16 cellular contexts compared by ENCODE assay signal in the genomic region with DNA sequence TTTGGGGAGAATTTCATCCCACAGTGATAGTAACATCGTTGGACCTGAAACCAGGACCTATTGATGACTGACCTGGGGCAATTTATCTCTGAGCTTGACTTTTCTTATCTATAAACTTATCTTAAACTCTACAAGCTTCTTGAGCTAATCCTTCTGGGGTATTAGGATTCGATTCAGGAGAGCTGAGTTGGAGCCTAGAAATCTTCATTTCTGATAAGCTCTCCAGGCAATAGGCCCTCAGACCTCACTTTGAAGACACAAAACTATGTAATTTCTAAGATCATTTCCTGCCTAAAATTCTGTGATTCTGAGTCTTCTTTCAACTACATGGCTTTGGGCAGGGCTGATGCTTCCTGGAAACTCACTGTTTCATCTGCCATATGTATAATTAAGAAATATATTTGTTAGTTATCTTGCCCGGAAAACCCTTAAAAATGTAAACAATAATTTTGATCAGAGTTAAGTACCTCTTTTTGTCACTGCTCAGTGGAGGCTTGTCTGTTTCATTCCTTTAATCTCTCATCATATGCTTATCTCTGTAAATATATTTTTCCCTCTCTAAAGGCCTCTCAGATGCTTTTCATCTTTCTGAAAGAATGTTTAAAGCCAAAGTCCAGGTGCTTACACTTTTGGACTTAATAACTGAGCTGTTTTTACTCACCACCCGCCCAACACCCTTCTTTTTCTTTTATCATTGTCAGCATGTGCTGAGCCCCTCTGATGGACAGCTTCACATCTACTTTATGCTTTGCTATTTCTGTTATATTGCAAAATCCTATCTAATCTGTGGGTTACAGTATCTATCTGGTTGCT. TPM values are rescaled to one million over a fixed set of nuclear protein-coding genes. Genes with fewer than 3 reads are reported as not detected.
A peak's percentile ranks its signal among the peaks of the same experiment; 100 is the strongest.
DNase-seq lines count a peak whose midpoint lies in the region; ATAC-seq, FAIRE-seq and TF ChIP-seq lines count a peak whose summit lies in the region.
"Had no signal": no experiment of that assay in that cellular context is flagged by ENCODE, and none has a peak within 500 bp of the region (broad histone marks: within the 10 kb centered on the region; RNA-seq: fewer than 3 reads in every experiment).

No MANE protein-coding gene starts in this region.

- H2AFZ ChIP-seq in Loucy (ENCODE audit: low read length), result no peak overlapping the region

- no peaks in the 10 kb centered on the region; the same call in 1 of the 2 replicates for H3K9me2 ChIP-seq in Loucy (replicated peaks; ENCODE audit: low read depth, low read length)

- peaks cover 20% of the 10 kb centered on the region; the same call in 2 of the 3 replicates for H3K4me1 ChIP-seq in A549
- peaks cover 53% of the 10 kb centered on the region for H3K4me1 ChIP-seq in Loucy (ENCODE audit: insufficient read depth, low read length, poor library complexity, severe bottlenecking)
- H3K4me1 ChIP-seq in ascending aorta, result peaks cover 0 to 32% of the 10 kb centered on the region in 2 donors
- H3K4me1 ChIP-seq in mucosa of rectum (ENCODE audit: control insufficient read depth in 2 of 2, insufficient read depth in 2 of 2, low read length in 2 of 2), result peaks cover 8 to 22% of the 10 kb centered on the region in 2 donors
- H3K4me1 ChIP-seq in SJCRH30, result peaks cover 29% of the 10 kb centered on the region

- no peak for TF ChIP-seq CTCF in A549 (IDR thresholded peaks at IDR 0.05)
- no peak for TF ChIP-seq CTCF in Loucy (conservative IDR thresholded peaks at IDR 0.05; ENCODE audit: low read length)
- no peak for TF ChIP-seq CTCF in ascending aorta (IDR thresholded peaks at IDR 0.05)

- no peak for FAIRE-seq in A549 (lab: Jason Lieb, UNC)

- no peaks in the 10 kb centered on the region for H4K20me1 ChIP-seq in Loucy (ENCODE audit: insufficient read depth, low read length, poor library complexity, severe bottlenecking)

- DNase-seq in A549 (ENCODE audit: low read depth in 1 of 2, low spot score in 1 of 2) (no peak), ascending aorta (ENCODE audit: low spot score in 2 of 2) (no peak), SJCRH30 (no peak), NCI-H1417 treated with DMSO at 0.1 percent for 48 hours (lab: John Stamatoyannopoulos, UW) (no peak), retina (no peak)
- DNase-seq: activated CD4-positive, alpha-beta T cell treated with anti-CD3 and anti-CD28 coated beads, Interleukin-2, amount 50 U/mL, for 48 hours; foreskin melanocyte; H9; NCI-H1694 treated with DMSO at 0.1 percent for 48 hours; occipital lobe; stimulated activated CD4-positive, alpha-beta T cell treated with anti-CD3 and anti-CD28 coated beads, Interleukin-2, amount 100 ng/mL, for 24 hours had no signal

- no peaks in the 10 kb centered on the region for H3K36me3 ChIP-seq in Loucy (ENCODE audit: insufficient read depth, low read length)
- no peaks in the 10 kb centered on the region for H3K36me3 ChIP-seq in ascending aorta
- no peaks in the 10 kb centered on the region for H3K36me3 ChIP-seq in mucosa of rectum (ENCODE audit: control insufficient read depth in 2 of 2, insufficient read depth in 2 of 2, low read length in 2 of 2)
- no peaks in the 10 kb centered on the region for H3K36me3 ChIP-seq in SJCRH30

- H3K79me2 ChIP-seq in Loucy (ENCODE audit: insufficient read depth, low read length), result no peaks in the 10 kb centered on the region

- CTCF ChIA-PET in A549 (lab: Yijun Ruan, JAX), result interaction anchor here (1.0 to 1.3 kb wide), 3 partner anchors 91 to 244 kb away, joined by 3 to 4 read pairs (median 3); no protein-coding TSS in a partner anchor

- intact Hi-C loops in ascending aorta (cut with DNase I), result no loop called here

- H3K4me3 ChIP-seq in A549 (no peak overlapping the region), Loucy (ENCODE audit: low read length, poor library complexity, severe bottlenecking) (no peak overlapping the region), ascending aorta (no peak overlapping the region), mucosa of rectum (ENCODE audit: low read length in 2 of 2) (no peak overlapping the region), SJCRH30 (no peak overlapping the region)

- WGBS in A549 (ENCODE audit: missing lambda C conversion rate), result 62% methylated on average over 4 of the region's 4 CpGs

- POLR2A ChIA-PET in A549 (lab: Yijun Ruan, JAX), result no interaction called here

- H3K4me2 ChIP-seq in A549 (peak overlapping the region; percentile 26; the same call in 2 of the 3 replicates), Loucy (ENCODE audit: low read depth, low read length, poor library complexity, severe bottlenecking) (peak overlapping the region; percentile 6)

- no peak for TF ChIP-seq EP300 in A549 (IDR thresholded peaks at IDR 0.05)

- H3K9me3 ChIP-seq in A549 (no peaks in the 10 kb centered on the region), Loucy (ENCODE audit: insufficient read depth, low read depth, low read length) (no peaks in the 10 kb centered on the region), ascending aorta (no peaks in the 10 kb centered on the region), mucosa of rectum (ENCODE audit: control insufficient read depth in 2 of 2, low read length in 2 of 2) (no peaks in the 10 kb centered on the region), SJCRH30 (replicated peaks) (peaks cover 3% of the 10 kb centered on the region; the same call in 1 of the 2 replicates)

- H3K27ac ChIP-seq in A549 (no peak overlapping the region), ascending aorta (peak overlapping the region; percentile 26 to 42), mucosa of rectum (ENCODE audit: low read depth in 2 of 2, low read length in 2 of 2) (peak overlapping the region; percentile 49 to 50), SJCRH30 (no peak overlapping the region)

- no peak for ATAC-seq in A549
- ATAC-seq in HG02970 (IDR thresholded peaks at IDR 0.05; ENCODE audit: low FRiP score, unreplicated experiment), result no peak
- ATAC-seq: activated naive CD4-positive, alpha-beta T cell treated with anti-CD3 and anti-CD28 coated beads, Interleukin-2, amount 50 U/mL, for 72 hours had no signal

- H3K27me3 ChIP-seq in Loucy (ENCODE audit: insufficient read depth, low read length, poor library complexity, severe bottlenecking), result no peaks in the 10 kb centered on the region
- H3K27me3 ChIP-seq in ascending aorta, result no peaks in the 10 kb centered on the region
- H3K27me3 ChIP-seq in mucosa of rectum (ENCODE audit: control insufficient read depth in 2 of 2, insufficient read depth in 2 of 2, low read length in 2 of 2), result no peaks in the 10 kb centered on the region
- H3K27me3 ChIP-seq in SJCRH30, result no peaks in the 10 kb centered on the region

- no peak for TF ChIP-seq POLR2A in A549 (IDR thresholded peaks at IDR 0.05; ENCODE audit: low read length)

- H3F3A ChIP-seq in Loucy (ENCODE audit: low read depth), result peaks cover 7% of the 10 kb centered on the region; the same call in 1 of the 2 replicates

- TF ChIP-seq RAD21 in A549 (conservative IDR thresholded peaks at IDR 0.05 in 1 of 2, IDR thresholded peaks at IDR 0.05 in 1 of 2), result no peak

- H3K9ac ChIP-seq in Loucy (ENCODE audit: low read depth, low read length, poor library complexity, severe bottlenecking) (no peak overlapping the region), mucosa of rectum (ENCODE audit: low read depth in 1 of 2, low read length in 2 of 2) (no peak overlapping the region)

TF ChIP-seq in A549, 52 proteins besides CTCF, POLR2A, EP300 and RAD21 (continues in another document):
- TF ChIP-seq MAFK (IDR thresholded peaks at IDR 0.05; ENCODE audit: partially characterized antibody) (no peak), ZC3H11A (IDR thresholded peaks at IDR 0.05) (no peak), CHD4 (IDR thresholded peaks at IDR 0.05; ENCODE audit: borderline replicate concordance) (no peak), PHF8 (IDR thresholded peaks at IDR 0.05; ENCODE audit: borderline replicate concordance, low read depth) (no peak), HES2 (IDR thresholded peaks at IDR 0.05) (no peak), RCOR1 (IDR thresholded peaks at IDR 0.05; ENCODE audit: low read depth, low read length) (no peak), HOXB13 (CRISPR knock-in tag; IDR thresholded peaks at IDR 0.05; ENCODE audit: low read depth) (no peak), POLR2AphosphoS2 (conservative IDR thresholded peaks at IDR 0.05; ENCODE audit: low read length) (no peak)
- TF ChIP-seq, protein P1, sequence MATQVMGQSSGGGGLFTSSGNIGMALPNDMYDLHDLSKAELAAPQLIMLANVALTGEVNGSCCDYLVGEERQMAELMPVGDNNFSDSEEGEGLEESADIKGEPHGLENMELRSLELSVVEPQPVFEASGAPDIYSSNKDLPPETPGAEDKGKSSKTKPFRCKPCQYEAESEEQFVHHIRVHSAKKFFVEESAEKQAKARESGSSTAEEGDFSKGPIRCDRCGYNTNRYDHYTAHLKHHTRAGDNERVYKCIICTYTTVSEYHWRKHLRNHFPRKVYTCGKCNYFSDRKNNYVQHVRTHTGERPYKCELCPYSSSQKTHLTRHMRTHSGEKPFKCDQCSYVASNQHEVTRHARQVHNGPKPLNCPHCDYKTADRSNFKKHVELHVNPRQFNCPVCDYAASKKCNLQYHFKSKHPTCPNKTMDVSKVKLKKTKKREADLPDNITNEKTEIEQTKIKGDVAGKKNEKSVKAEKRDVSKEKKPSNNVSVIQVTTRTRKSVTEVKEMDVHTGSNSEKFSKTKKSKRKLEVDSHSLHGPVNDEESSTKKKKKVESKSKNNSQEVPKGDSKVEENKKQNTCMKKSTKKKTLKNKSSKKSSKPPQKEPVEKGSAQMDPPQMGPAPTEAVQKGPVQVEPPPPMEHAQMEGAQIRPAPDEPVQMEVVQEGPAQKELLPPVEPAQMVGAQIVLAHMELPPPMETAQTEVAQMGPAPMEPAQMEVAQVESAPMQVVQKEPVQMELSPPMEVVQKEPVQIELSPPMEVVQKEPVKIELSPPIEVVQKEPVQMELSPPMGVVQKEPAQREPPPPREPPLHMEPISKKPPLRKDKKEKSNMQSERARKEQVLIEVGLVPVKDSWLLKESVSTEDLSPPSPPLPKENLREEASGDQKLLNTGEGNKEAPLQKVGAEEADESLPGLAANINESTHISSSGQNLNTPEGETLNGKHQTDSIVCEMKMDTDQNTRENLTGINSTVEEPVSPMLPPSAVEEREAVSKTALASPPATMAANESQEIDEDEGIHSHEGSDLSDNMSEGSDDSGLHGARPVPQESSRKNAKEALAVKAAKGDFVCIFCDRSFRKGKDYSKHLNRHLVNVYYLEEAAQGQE (IDR thresholded peaks at IDR 0.05), result no peak

RNA-seq across cellular contexts. Expression of gene FILIP1L, which starts 38.4 kb away (rescaled TPM):
- polyA plus RNA-seq in A549 (2011; rRNA removed), result 0.29 and 0.45 TPM in 2 replicates
- polyA plus RNA-seq in A549 (2012; cell fraction: cytosol; rRNA removed), result 0.07 and 0.26 TPM in 2 replicates
- polyA plus RNA-seq in A549 (2012; cell fraction: nucleus; rRNA removed), result 0.06 and 0.12 TPM in 2 replicates
- polyA plus RNA-seq in A549 (2017; fragmentation: RNase III; extraction: RNeasy Plus Mini Kit Qiagen cat#74134 plus additional on column Dnase treatment), result 0.19 to 0.45 TPM (median 0.22 TPM) in 3 replicates
- 0.21 and 1.8 TPM in 2 replicates for polyA minus RNA-seq in A549 (2011; rRNA and poly(A)+ RNA removed)
- 106 TPM for total RNA-seq in ascending aorta
- 3.7 and 5.0 TPM in 2 replicates for total RNA-seq in SJCRH30 (2014; rRNA removed; shearing (Covaris generic))
- total RNA-seq: HT1080 had no signal

Comparison
In these comparisons a context has a peak if more than half of its experiments do, and no peak if none do; other contexts are left out.
1. H3K27ac ChIP-seq: peak in ascending aorta (2 of 2) and mucosa of rectum (2 of 2); none in A549 (0 of 2) and SJCRH30 (single experiment).
2. RNA of gene FILIP1L, which starts 38.4 kb away (total RNA-seq): 106 TPM in ascending aorta (single experiment); 3.7 to 5.0 TPM in SJCRH30; every median in the first group is over 10 times any median in the second.